1 cellular context compared by ENCODE assay signal in genomic region chr7:122014697-122015096, GRCh38.
TF ChIP-seq lines count a peak whose summit lies in the region.

No MANE protein-coding gene starts in this region.

TF ChIP-seq in IMR-90, 13 proteins besides CTCF, POLR2A, EP300 and RAD21 (continued from another document):
- TF ChIP-seq MAFK (IDR thresholded peaks at IDR 0.05; ENCODE audit: low read depth, low read length), result no peak
- TF ChIP-seq MXI1 (IDR thresholded peaks at IDR 0.05; ENCODE audit: borderline replicate concordance, low read depth, low read length), result no peak
- no peak for TF ChIP-seq FOS (IDR thresholded peaks at IDR 0.05; ENCODE audit: low read depth, low read length)
- TF ChIP-seq MAZ (IDR thresholded peaks at IDR 0.05; ENCODE audit: borderline replicate concordance, low read depth, low read length), result no peak
- no peak for TF ChIP-seq BHLHE40 (IDR thresholded peaks at IDR 0.05; ENCODE audit: low read depth, low read length)
- TF ChIP-seq RFX5 (IDR thresholded peaks at IDR 0.05; ENCODE audit: low read depth, low read length), result no peak
- TF ChIP-seq CEBPB (IDR thresholded peaks at IDR 0.05; ENCODE audit: low read depth, low read length), result no peak
- no peak for TF ChIP-seq SMC3 (IDR thresholded peaks at IDR 0.05; ENCODE audit: low read depth, low read length)
- TF ChIP-seq CHD1 (IDR thresholded peaks at IDR 0.05; ENCODE audit: low read depth, low read length), result no peak
